Comparison of ENCODE assay signal across 15 cellular contexts in the genomic region with DNA sequence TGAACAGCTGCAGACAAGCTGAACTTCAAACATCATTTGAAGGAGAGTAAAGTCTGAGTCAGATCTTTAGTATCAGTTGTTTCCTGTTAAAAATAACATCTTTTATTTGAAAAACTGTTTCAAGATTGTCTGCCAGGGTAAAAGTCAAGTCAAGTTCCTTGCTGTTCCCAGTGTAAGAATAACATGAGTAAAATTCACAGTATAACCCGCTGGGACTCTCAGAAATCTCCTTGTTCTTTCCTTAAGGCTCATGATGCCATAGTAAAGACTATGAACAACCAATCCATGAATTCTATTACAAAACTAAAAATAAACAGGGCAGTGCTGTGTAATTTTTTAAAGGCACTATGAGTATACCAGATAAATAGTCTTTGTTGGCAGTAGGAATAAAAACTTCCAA.
"Had no signal": no experiment of that assay in that cellular context is flagged by ENCODE, and none has a peak within 500 bp of the region (broad histone marks: within the 10 kb centered on the region; RNA-seq: fewer than 3 reads in every experiment).

No MANE protein-coding gene starts in this region.

- H3K36me3 ChIP-seq: ascending aorta, suprapubic skin had no signal

- H3K9me3 ChIP-seq: ascending aorta, suprapubic skin had no signal

- H3K4me1 ChIP-seq: ascending aorta, suprapubic skin had no signal

- H3K27ac ChIP-seq: ascending aorta, dorsolateral prefrontal cortex, suprapubic skin had no signal

- H3K4me3 ChIP-seq: ascending aorta, dorsolateral prefrontal cortex, suprapubic skin had no signal

- H3K27me3 ChIP-seq: ascending aorta, dorsolateral prefrontal cortex, suprapubic skin had no signal

- ATAC-seq: activated CD8-positive, alpha-beta T cell treated with anti-CD3 and anti-CD28 coated beads for 36 hours; natural killer cell treated with Interleukin-12 subunit alpha and Interleukin-12 subunit beta and Interleukin-15 and Interleukin-18, amount 100 ng/mL, for 72 hours; stimulated activated naive CD8-positive, alpha-beta T cell treated with anti-CD3 and anti-CD28 coated beads, Interleukin-15, Interleukin-2, amounts not matched to agents 100 U/mL and 50 U/mL, for 24 hours had no signal

- DNase-seq: activated CD4-positive, alpha-beta T cell treated with anti-CD3 and anti-CD28 coated beads for 48 hours; activated CD4-positive, CD25-positive, alpha-beta regulatory T cell; activated CD8-positive, alpha-beta T cell treated with anti-CD3 and anti-CD28 coated beads for 36 hours; activated naive CD4-positive, alpha-beta T cell treated with anti-CD3 and anti-CD28 coated beads, Interleukin-2, amount 50 U/mL, for 16 hours; activated T-cell treated with anti-CD3 and anti-CD28 coated beads, Interleukin-2, amount 50 U/mL, for 1 hour; dorsolateral prefrontal cortex; left cardiac atrium; mesendoderm; occipital lobe; stimulated activated naive CD8-positive, alpha-beta T cell treated with anti-CD3 and anti-CD28 coated beads, Interleukin-15, Interleukin-2, amounts not matched to agents 100 U/mL and 50 U/mL, for 24 hours; T1000 had no signal

- FAIRE-seq: colon had no signal
